ENCODE assay signal across 9 cellular contexts in genomic region chr15:49832421-49832980, GRCh38.
DNase-seq lines count a peak whose midpoint lies in the region; ATAC-seq and TF ChIP-seq lines count a peak whose summit lies in the region.
"Had no signal": no experiment of that assay in that cellular context is flagged by ENCODE, and none has a peak within 500 bp of the region (broad histone marks: within the 10 kb centered on the region; RNA-seq: fewer than 3 reads in every experiment).

No MANE protein-coding gene starts in this region.

- no TSS peak for BruUV-seq in mammary epithelial cell (replicated peaks; lab: Mats Ljungman, UMichigan)

- H3K27ac ChIP-seq in mammary epithelial cell (ENCODE audit: insufficient read depth, low read depth, low read length), result no peak overlapping the region
- H3K27ac ChIP-seq in right lobe of liver, result no peak overlapping the region

- no peaks in the 10 kb centered on the region for H3K36me3 ChIP-seq in mammary epithelial cell (ENCODE audit: insufficient read depth, low read length)
- no peaks in the 10 kb centered on the region for H3K36me3 ChIP-seq in right lobe of liver

- H3K9ac ChIP-seq in mammary epithelial cell (ENCODE audit: insufficient read depth, low read length), result no peak overlapping the region

- H3K4me3 ChIP-seq in mammary epithelial cell (replicated peaks in 1 of 3; ENCODE audit: insufficient read depth in 1 of 3, low read depth in 2 of 3, low read length in 3 of 3) (no peak overlapping the region), right lobe of liver (no peak overlapping the region)

- H3K27me3 ChIP-seq in mammary epithelial cell (ENCODE audit: insufficient read depth, low read length) (no peaks in the 10 kb centered on the region), right lobe of liver (no peaks in the 10 kb centered on the region)

- H3K4me2 ChIP-seq in mammary epithelial cell (ENCODE audit: insufficient read depth, low read depth, low read length), result no peak overlapping the region

- no peaks in the 10 kb centered on the region for H4K20me1 ChIP-seq in mammary epithelial cell (ENCODE audit: insufficient read depth, low read length)

- 66% methylated on average over 10 of the region's 10 CpGs for WGBS in mammary epithelial cell (ENCODE audit: low coverage, missing lambda C conversion rate)
- 16% methylated on average over 8 of the region's 10 CpGs for WGBS in right lobe of liver (ENCODE audit: insufficient coverage, low coverage, low lambda C conversion rate, missing lambda C conversion rate)

- H2AFZ ChIP-seq in mammary epithelial cell (ENCODE audit: low read depth, low read length), result no peak overlapping the region

- TF ChIP-seq CTCF in mammary epithelial cell (conservative IDR thresholded peaks at IDR 0.05 in 1 of 2, IDR thresholded peaks at IDR 0.05 in 1 of 2; ENCODE audit: extremely low read depth in 1 of 2, insufficient read depth in 1 of 2, low read depth in 1 of 2, low read length in 2 of 2) (peak; percentile 10 to 57), right lobe of liver (IDR thresholded peaks at IDR 0.05) (peak; percentile 22 to 51 (median 34)), GM10266 (IDR thresholded peaks at IDR 0.05; ENCODE audit: control insufficient read depth, insufficient read depth, low read depth, missing control alignments) (no peak)

- in situ Hi-C loops in mammary epithelial cell (cut with MboI; ENCODE audit: low sequenced_read_pairs in 2 of 2), result no loop called here

- dilution Hi-C loops in mammary epithelial cell (cut with HindIII; ENCODE audit: low sequenced_read_pairs), result no loop called here

- H3K4me1 ChIP-seq in mammary epithelial cell (ENCODE audit: insufficient read depth, low read length) (peaks cover 9% of the 10 kb centered on the region), right lobe of liver (no peaks in the 10 kb centered on the region)

- TF ChIP-seq POLR2A in right lobe of liver (IDR thresholded peaks at IDR 0.05), result no peak

- H3K79me2 ChIP-seq in mammary epithelial cell (ENCODE audit: insufficient read depth, low read length), result no peaks in the 10 kb centered on the region

- intact Hi-C loops in mammary epithelial cell (cut with micrococcal nuclease) (no loop called here), right lobe of liver (cut with DNase I) (no loop called here)

- CTCF ChIA-PET in mammary epithelial cell (lab: Charles Lee; ENCODE audit: low non-redundant PET), result no interaction called here

- peak; percentile 27 for DNase-seq in DMS53 treated with DMSO at 0.1 percent for 48 hours (lab: John Stamatoyannopoulos, UW; ENCODE audit: unreplicated experiment)
- peak; percentile 41 for DNase-seq in LoVo (ENCODE audit: low spot score)
- DNase-seq in mammary epithelial cell, result no peak
- peak; percentile 34 to 56 (median 47) for DNase-seq in right lobe of liver
- no peak for DNase-seq in putamen (ENCODE audit: low spot score)
- DNase-seq in NCI-H2227 treated with DMSO at 0.1 percent for 48 hours (lab: John Stamatoyannopoulos, UW), result no peak
- no peak for DNase-seq in GM10266 (ENCODE audit: extremely low spot score)
- DNase-seq: activated CD8-positive, alpha-beta memory T cell treated with anti-CD3 and anti-CD28 coated beads, Interleukin-2, amount 50 U/mL, for 4 hours had no signal

- H3K9me3 ChIP-seq in mammary epithelial cell (replicated peaks; ENCODE audit: insufficient read depth, low read length) (no peaks in the 10 kb centered on the region), right lobe of liver (no peaks in the 10 kb centered on the region)

- peak; percentile 57 to 90 (median 76) for ATAC-seq in right lobe of liver
- ATAC-seq in HG03565 (IDR thresholded peaks at IDR 0.05; ENCODE audit: unreplicated experiment), result no peak

Comparison
In these comparisons a context has a peak if more than half of its experiments do, and no peak if none do; other contexts are left out.
1. DNase-seq: peak in DMS53 treated with DMSO at 0.1 percent for 48 hours (single experiment), LoVo (single experiment) and right lobe of liver (3 of 3); none in mammary epithelial cell (single experiment), putamen (single experiment), NCI-H2227 treated with DMSO at 0.1 percent for 48 hours (single experiment) and GM10266 (single experiment).